8 cellular contexts compared by ENCODE assay signal in genomic region chr2:113198048-113198789, GRCh38. TPM values are rescaled to one million over a fixed set of nuclear protein-coding genes. Genes with fewer than 3 reads are reported as not detected.
DNase-seq lines count a peak whose midpoint lies in the region; ATAC-seq and TF ChIP-seq lines count a peak whose summit lies in the region.

No MANE protein-coding gene starts in this region.

- TF ChIP-seq CTCF in brain microvascular endothelial cell (IDR thresholded peaks at IDR 0.05; ENCODE audit: low read depth, low read length, missing control alignments) (no peak), liver (IDR thresholded peaks at IDR 0.05; ENCODE audit: low read depth, low read length, missing input control) (no peak)

- TF ChIP-seq RAD21 in liver (IDR thresholded peaks at IDR 0.05): no peak

- H3K4me1 ChIP-seq in liver (ENCODE audit: control insufficient read depth in 4 of 4, insufficient read depth in 4 of 4, low read length in 3 of 4) (peaks cover 4 to 30% (median 13%) of the 10 kb centered on the region in 4 donors), stomach smooth muscle (ENCODE audit: control insufficient read depth, insufficient read depth, low read length) (peaks cover 6% of the 10 kb centered on the region)

- peak; percentile 1 for ATAC-seq in HG02642 (IDR thresholded peaks at IDR 0.05; ENCODE audit: poor library complexity, unreplicated experiment)

- no peak overlapping the region for H3K27ac ChIP-seq in brain microvascular endothelial cell
- peak overlapping the region; percentile 84 for H3K27ac ChIP-seq in liver (ENCODE audit: low read depth in 1 of 2, low read length in 2 of 2)
- H3K27ac ChIP-seq in stomach smooth muscle (ENCODE audit: low read length): no peak overlapping the region

- 30% methylated on average over 32 of the region's 32 CpGs for WGBS in liver

- H3K27me3 ChIP-seq in brain microvascular endothelial cell (replicated peaks) (no peaks in the 10 kb centered on the region), liver (ENCODE audit: control insufficient read depth in 4 of 4, insufficient read depth in 4 of 4, low read length in 3 of 4) (no peaks in the 10 kb centered on the region), stomach smooth muscle (ENCODE audit: control insufficient read depth in 1 of 2, insufficient read depth in 2 of 2, low read length in 2 of 2) (no peaks in the 10 kb centered on the region)

- in situ Hi-C loops in brain microvascular endothelial cell (cut with HindIII; ENCODE audit: low pct_ligation_motif_present, low sequenced_read_pairs): no loop called here

- H3K36me3 ChIP-seq in brain microvascular endothelial cell (replicated peaks): no peaks in the 10 kb centered on the region
- H3K36me3 ChIP-seq in liver (ENCODE audit: control insufficient read depth in 4 of 4, insufficient read depth in 3 of 4, low read depth in 1 of 4, low read length in 3 of 4): peaks cover 2 to 48% (median 36%) of the 10 kb centered on the region in 4 donors
- H3K36me3 ChIP-seq in stomach smooth muscle (ENCODE audit: control insufficient read depth in 2 of 2, insufficient read depth in 2 of 2, low read length in 2 of 2): no peaks in the 10 kb centered on the region

- no peaks in the 10 kb centered on the region for H3K9me3 ChIP-seq in liver (ENCODE audit: control insufficient read depth in 4 of 4, low read length in 3 of 4)
- H3K9me3 ChIP-seq in stomach smooth muscle (ENCODE audit: control insufficient read depth in 2 of 2, low read length in 2 of 2): no peaks in the 10 kb centered on the region

- H3K9ac ChIP-seq in liver (ENCODE audit: low read depth in 1 of 2, low read length in 2 of 2) (no peak overlapping the region), stomach smooth muscle (ENCODE audit: low read length in 2 of 2) (no peak overlapping the region)

- H3K4me3 ChIP-seq in brain microvascular endothelial cell (ENCODE audit: low read depth, low read length): peak overlapping the region; percentile 69
- H3K4me3 ChIP-seq in liver (ENCODE audit: low read depth in 1 of 3, low read length in 3 of 3): peak overlapping the region; percentile 65 to 71 (median 70)
- H3K4me3 ChIP-seq in stomach smooth muscle (ENCODE audit: low read length in 2 of 2): peak overlapping the region; percentile 47 to 84

- no peak for DNase-seq in brain microvascular endothelial cell
- no peak for DNase-seq in activated CD4-positive, CD25-positive, alpha-beta regulatory T cell (lab: John Stamatoyannopoulos, UW)
- DNase-seq in T-helper 9 cell: no peak
- DNase-seq in AG20443 (ENCODE audit: low spot score): no peak
- DNase-seq in dedifferentiated amniotic fluid mesenchymal stem cell (ENCODE audit: extremely low spot score): no peak

TF ChIP-seq in liver, 16 proteins besides CTCF, POLR2A, EP300 and RAD21:
- TF ChIP-seq YY1 (IDR thresholded peaks at IDR 0.05): no peak
- TF ChIP-seq TAF1 (conservative IDR thresholded peaks at IDR 0.05): peak; percentile 20
- peak; percentile 42 to 67 for TF ChIP-seq HNF4A (conservative IDR thresholded peaks at IDR 0.05)
- peak in 1 of 2 donors; percentile 30 for TF ChIP-seq JUND (IDR thresholded peaks at IDR 0.05)
- TF ChIP-seq MAX (IDR thresholded peaks at IDR 0.05): peak; percentile 69
- TF ChIP-seq FOXA2 (IDR thresholded peaks at IDR 0.05): no peak
- TF ChIP-seq NR2F2 (IDR thresholded peaks at IDR 0.05): peak; percentile 11
- peak; percentile 40 to 71 for TF ChIP-seq RXRA (IDR thresholded peaks at IDR 0.05)
- TF ChIP-seq SP1 (IDR thresholded peaks at IDR 0.05): peak; percentile 64
- peak in 1 of 2 donors; percentile 8 for TF ChIP-seq EGR1 (IDR thresholded peaks at IDR 0.05; ENCODE audit: low read depth in 2 of 2)
- TF ChIP-seq GABPA (IDR thresholded peaks at IDR 0.05 in 1 of 2, conservative IDR thresholded peaks at IDR 0.05 in 1 of 2): no peak

RNA-seq across cellular contexts. Expression of gene PSD4, which starts 24.4 kb away (rescaled TPM):
- 10 to 100 TPM; 38.1 to 83.2 TPM for total RNA-seq in liver
- 10 to 100 TPM; 16.4 to 30.8 TPM for polyA plus RNA-seq in liver

Comparison
In these comparisons a context has a peak if more than half of its experiments do, and no peak if none do; other contexts are left out.
1. H3K27ac ChIP-seq: peak in liver (2 of 2); none in brain microvascular endothelial cell (single experiment) and stomach smooth muscle (single experiment).
2. Peak in every context shown above with its lines, with median percentiles within 50 percentile points of each other: H3K4me3 ChIP-seq.